Comparison of ENCODE assay signal across 14 cellular contexts in genomic region chr13:98327326-98328314, GRCh38.
DNase-seq lines count a peak whose midpoint lies in the region; TF ChIP-seq lines count a peak whose summit lies in the region.
"Had no signal": no experiment of that assay in that cellular context is flagged by ENCODE, and none has a peak within 500 bp of the region (broad histone marks: within the 10 kb centered on the region; RNA-seq: fewer than 3 reads in every experiment).

No MANE protein-coding gene starts in this region.

- H3K4me3 ChIP-seq in astrocyte of the spinal cord (ENCODE audit: low read depth, low read length) (no peak overlapping the region), iPS DF 6.9 (ENCODE audit: low read length) (no peak overlapping the region)

- no peaks in the 10 kb centered on the region for H3K9me3 ChIP-seq in iPS DF 6.9 (ENCODE audit: control insufficient read depth, insufficient read depth, low read length)

- in situ Hi-C loops in astrocyte of the spinal cord (cut with HindIII; ENCODE audit: low sequenced_read_pairs) = no loop called here

- H3K36me3 ChIP-seq in iPS DF 6.9 (ENCODE audit: control insufficient read depth, insufficient read depth, low read length) = no peaks in the 10 kb centered on the region

- DNase-seq in GM04503 (ENCODE audit: low read depth) (peak; percentile 40), astrocyte of the spinal cord (ENCODE audit: low read depth, low spot score) (peak; percentile 66), iPS DF 6.9 (ENCODE audit: low read depth, low spot score) (peak; percentile 54), renal cortical epithelial cell (ENCODE audit: low read depth) (peak; percentile 82), DMS79 treated with DMSO at 0.1 percent for 48 hours (lab: John Stamatoyannopoulos, UW) (no peak), NCI-H1436 (lab: John Stamatoyannopoulos, UW) (no peak), NCI-H2227 (lab: John Stamatoyannopoulos, UW; ENCODE audit: unreplicated experiment) (no peak)
- no peak for DNase-seq in activated CD8-positive, alpha-beta memory T cell treated with anti-CD3 and anti-CD28 coated beads, Interleukin-2, amount 50 U/mL, for 4 hours
- DNase-seq: CD4-positive, alpha-beta memory T cell; cortex of kidney; hippocampal formation; MM.1S; natural killer cell; NCI-H524 had no signal

- peaks cover 11% of the 10 kb centered on the region; the same call in 1 of the 2 replicates for H3K4me1 ChIP-seq in iPS DF 6.9 (ENCODE audit: control insufficient read depth, insufficient read depth, low read length)

- WGBS in iPS DF 6.9 (ENCODE audit: insufficient coverage, insufficient read length) = no CpG with 5 or more reads among the region's 10 CpGs

- no peaks in the 10 kb centered on the region for H3K27me3 ChIP-seq in iPS DF 6.9 (ENCODE audit: control insufficient read depth, insufficient read depth, low read length)

- H3K27ac ChIP-seq in iPS DF 6.9 (ENCODE audit: low read length) = no peak overlapping the region

- TF ChIP-seq CTCF in astrocyte of the spinal cord (IDR thresholded peaks at IDR 0.05; ENCODE audit: low read depth, low read length) = no peak

Comparison
In these comparisons a context has a peak if more than half of its experiments do, and no peak if none do; other contexts are left out.
1. DNase-seq: peak in GM04503 (single experiment), astrocyte of the spinal cord (single experiment), iPS DF 6.9 (single experiment) and renal cortical epithelial cell (single experiment); none in DMS79 treated with DMSO at 0.1 percent for 48 hours (single experiment), NCI-H1436 (single experiment), activated CD8-positive, alpha-beta memory T cell treated with anti-CD3 and anti-CD28 coated beads, Interleukin-2, amount 50 U/mL, for 4 hours (single experiment) and NCI-H2227 (single experiment).